ENCODE assay signal across 8 cellular contexts in genomic region chr22:24768537-24769374, GRCh38. TPM values are rescaled to one million over a fixed set of nuclear protein-coding genes. Genes with fewer than 3 reads are reported as not detected.
DNase-seq lines count a peak whose midpoint lies in the region; ATAC-seq and TF ChIP-seq lines count a peak whose summit lies in the region.

No MANE protein-coding gene starts in this region.

- no peaks in the 10 kb centered on the region for H3K36me3 Mint-ChIP-seq in stimulated activated effector memory CD8-positive, alpha-beta T cell treated with anti-CD3 and anti-CD28 coated beads, Interleukin-12 subunit alpha, Interleukin-12 subunit beta, amount 100 ng/mL, for 72 hours

- DNase-seq in SIG-M5 treated with dmso at 0.1 percent for 504 hours (lab: John Stamatoyannopoulos, UW; ENCODE audit: unreplicated experiment) (peak; percentile 33), SIG-M5 (lab: John Stamatoyannopoulos, UW) (no peak), MV-4-11 (lab: John Stamatoyannopoulos, UW) (peak; percentile 53), T follicular helper cell (ENCODE audit: low read depth) (peak; percentile 22), cerebellar nuclear complex (lab: John Stamatoyannopoulos, UW) (peak; percentile 63 to 87), lower leg skin (ENCODE audit: low spot score in 2 of 2) (peak; percentile 53 to 86)
- DNase-seq in stimulated activated effector memory CD8-positive, alpha-beta T cell treated with anti-CD3 and anti-CD28 coated beads, Interleukin-12 subunit alpha, Interleukin-12 subunit beta, amount 100 ng/mL, for 72 hours (ENCODE audit: low spot score in 2 of 2): peak; percentile 25 to 54

- peak; percentile 65 for ATAC-seq in stimulated activated effector memory CD8-positive, alpha-beta T cell treated with anti-CD3 and anti-CD28 coated beads, Interleukin-12 subunit alpha, Interleukin-12 subunit beta, amount 100 ng/mL, for 72 hours
- ATAC-seq in HG03469 (IDR thresholded peaks at IDR 0.05; ENCODE audit: unreplicated experiment): no peak

- no peak for TF ChIP-seq POLR2A in lower leg skin (IDR thresholded peaks at IDR 0.05)

- no peak overlapping the region for H3K4me3 ChIP-seq in lower leg skin (ENCODE audit: low read depth, poor library complexity, severe bottlenecking)

- H3K9me3 Mint-ChIP-seq in stimulated activated effector memory CD8-positive, alpha-beta T cell treated with anti-CD3 and anti-CD28 coated beads, Interleukin-12 subunit alpha, Interleukin-12 subunit beta, amount 100 ng/mL, for 72 hours: no peaks in the 10 kb centered on the region

- TF ChIP-seq CTCF in lower leg skin (IDR thresholded peaks at IDR 0.05): no peak

- H3K4me3 Mint-ChIP-seq in stimulated activated effector memory CD8-positive, alpha-beta T cell treated with anti-CD3 and anti-CD28 coated beads, Interleukin-12 subunit alpha, Interleukin-12 subunit beta, amount 100 ng/mL, for 72 hours: no peak overlapping the region

- no peak overlapping the region for H3K27ac Mint-ChIP-seq in stimulated activated effector memory CD8-positive, alpha-beta T cell treated with anti-CD3 and anti-CD28 coated beads, Interleukin-12 subunit alpha, Interleukin-12 subunit beta, amount 100 ng/mL, for 72 hours

- intact Hi-C loops in lower leg skin (cut with DNase I; ENCODE audit: low total_unique reads): loop anchor here (10.0 kb wide), 1 partner anchor 66 kb away; no protein-coding TSS in a partner anchor

- H3K4me1 Mint-ChIP-seq in stimulated activated effector memory CD8-positive, alpha-beta T cell treated with anti-CD3 and anti-CD28 coated beads, Interleukin-12 subunit alpha, Interleukin-12 subunit beta, amount 100 ng/mL, for 72 hours: no peaks in the 10 kb centered on the region

- 56 to 59% methylated on average over 8 of the region's 8 CpGs for whole genome bisulfite sequencing in lower leg skin, 2 donors

RNA-seq across cellular contexts. Expression of gene PIWIL3, which starts 5.8 kb away (rescaled TPM):
- total RNA-seq in lower leg skin: under 1 TPM in 1 of 4 donors, not detected in 3; 0.38 TPM

RNA-seq across cellular contexts. Expression of gene SGSM1, which starts 37.3 kb away (rescaled TPM):
- 1 to 10 TPM; 3.5 to 6.1 (median 4.4) TPM for total RNA-seq in lower leg skin
